ENCODE assay signal across 16 cellular contexts in genomic region chr12:3975652-3976051, GRCh38.
"Had no signal": no experiment of that assay in that cellular context is flagged by ENCODE, and none has a peak within 500 bp of the region (broad histone marks: within the 10 kb centered on the region; RNA-seq: fewer than 3 reads in every experiment).

No MANE protein-coding gene starts in this region.

- H3K9me3 ChIP-seq: left ventricle myocardium inferior, prostate gland, thoracic aorta had no signal

- DNase-seq: activated naive CD4-positive, alpha-beta T cell treated with Interleukin-2 at 50 U/mL for 16 hours; brain microvascular endothelial cell; cortex of kidney; effector CD4-positive, alpha-beta T cell; foreskin keratinocyte; glutamatergic neuron; hypothalamus; left ventricle myocardium inferior; right cardiac atrium; small intestine had no signal

- H3K36me3 Mint-ChIP-seq: memory B cell; natural killer cell treated with Interleukin-12 subunit alpha and Interleukin-12 subunit beta and Interleukin-15 and Interleukin-18, amount 100 ng/mL, for 72 hours had no signal

- H3K27ac Mint-ChIP-seq: memory B cell; natural killer cell treated with Interleukin-12 subunit alpha and Interleukin-12 subunit beta and Interleukin-15 and Interleukin-18, amount 100 ng/mL, for 72 hours; WTC11 had no signal

- H3K27ac ChIP-seq: brain microvascular endothelial cell, foreskin keratinocyte, left ventricle myocardium inferior, prostate gland, thoracic aorta had no signal

- H3K9me3 Mint-ChIP-seq: central memory CD8-positive, alpha-beta T cell; memory B cell had no signal

- H3K4me3 Mint-ChIP-seq: central memory CD8-positive, alpha-beta T cell; memory B cell; natural killer cell treated with Interleukin-12 subunit alpha and Interleukin-12 subunit beta and Interleukin-15 and Interleukin-18, amount 100 ng/mL, for 72 hours; WTC11 had no signal

- H3K4me3 ChIP-seq: left ventricle myocardium inferior, prostate gland, thoracic aorta had no signal

- ATAC-seq: foreskin keratinocyte; natural killer cell treated with Interleukin-12 subunit alpha and Interleukin-12 subunit beta and Interleukin-15 and Interleukin-18, amount 100 ng/mL, for 72 hours; right cardiac atrium; WTC11 had no signal

- H3K4me1 ChIP-seq: foreskin keratinocyte, left ventricle myocardium inferior, prostate gland had no signal

- H3K27me3 ChIP-seq: brain microvascular endothelial cell had no signal

- H3K36me3 ChIP-seq: brain microvascular endothelial cell, left ventricle myocardium inferior, prostate gland, thoracic aorta had no signal
